In genomic region chr15:73927003-73927475, GRCh38 we compare ENCODE assay signal across 7 cellular contexts. TPM values are rescaled to one million over a fixed set of nuclear protein-coding genes. Genes with fewer than 3 reads are reported as not detected.
DNase-seq lines count a peak whose midpoint lies in the region; ATAC-seq and TF ChIP-seq lines count a peak whose summit lies in the region.

No MANE protein-coding gene starts in this region.

- no peaks in the 10 kb centered on the region for H3K27me3 ChIP-seq in SJCRH30

- no peaks in the 10 kb centered on the region for H3K9me3 Mint-ChIP-seq in immature natural killer cell

- CTCF ChIA-PET in HEK293 (lab: Yijun Ruan, JAX): interaction anchor here (0.6 to 3.6 kb wide), 17 partner anchors 9 to 1127 kb away, joined by 3 to 39 read pairs (median 6); partner anchors contain the start of gene TBC1D21

- DNase-seq in SJCRH30: peak; percentile 49 to 56
- no peak for DNase-seq in astrocyte of the spinal cord (ENCODE audit: low read depth, low spot score)
- peak; percentile 13 to 41 (median 19) for DNase-seq in immature natural killer cell
- peak; percentile 61 for DNase-seq in stimulated activated CD4-positive, alpha-beta T cell treated with anti-CD3 and anti-CD28 coated beads, Interleukin-15, amount 100 ng/mL, for 24 hours
- DNase-seq in LoVo (ENCODE audit: low spot score): no peak

- peaks cover 27% of the 10 kb centered on the region for H3K4me1 ChIP-seq in HEK293 (ENCODE audit: control insufficient read depth, insufficient read depth, low read length)
- peaks cover 39% of the 10 kb centered on the region for H3K4me1 ChIP-seq in SJCRH30

- H3K27me3 Mint-ChIP-seq in immature natural killer cell (ENCODE audit: low read depth in 3 of 3): peaks cover 11 to 17% (median 12%) of the 10 kb centered on the region in 3 donors

- TF ChIP-seq CTCF in HEK293 (tag by site-specific recombination; IDR thresholded peaks at IDR 0.05) (no peak), astrocyte of the spinal cord (IDR thresholded peaks at IDR 0.05; ENCODE audit: low read depth, low read length) (no peak)

- no peak overlapping the region for H3K27ac Mint-ChIP-seq in immature natural killer cell

- H3K4me1 Mint-ChIP-seq in immature natural killer cell: peaks cover 6 to 17% of the 10 kb centered on the region in 2 donors

- H3K36me3 ChIP-seq in HEK293 (ENCODE audit: control insufficient read depth in 2 of 2, insufficient read depth in 1 of 2, low read length in 2 of 2) (no peaks in the 10 kb centered on the region), SJCRH30 (no peaks in the 10 kb centered on the region)

- peak overlapping the region in 3 of 5 donors; percentile 32 to 62 (median 46) for H3K4me3 Mint-ChIP-seq in immature natural killer cell

- H3K27ac ChIP-seq in HEK293 (ENCODE audit: extremely low read depth, low read depth, low read length) (peak overlapping the region; percentile 75; the same call in 1 of the 2 replicates), SJCRH30 (peak overlapping the region; percentile 44; the same call in 1 of the 2 replicates)

- H3K4me3 ChIP-seq in HEK293 (ENCODE audit: low read depth, low read length) (peak overlapping the region; percentile 49), SJCRH30 (peak overlapping the region; percentile 76), astrocyte of the spinal cord (ENCODE audit: low read depth, low read length) (peak overlapping the region; percentile 78)

- POLR2A ChIA-PET in HEK293 (lab: Yijun Ruan, JAX): interaction anchor here (0.7 to 2.6 kb wide), 4 partner anchors 12 to 67 kb away, joined by 4 to 17 read pairs (median 6); partner anchors contain the start of gene PML

- in situ Hi-C loops in astrocyte of the spinal cord (cut with HindIII; ENCODE audit: low sequenced_read_pairs): no loop called here

- no peak for ATAC-seq in HG03469 (IDR thresholded peaks at IDR 0.05; ENCODE audit: unreplicated experiment)

- no peaks in the 10 kb centered on the region for H3K36me3 Mint-ChIP-seq in immature natural killer cell

- no peaks in the 10 kb centered on the region for H3K9me3 ChIP-seq in HEK293 (ENCODE audit: control insufficient read depth, insufficient read depth, low read depth, low read length)
- no peaks in the 10 kb centered on the region for H3K9me3 ChIP-seq in SJCRH30 (replicated peaks)

TF ChIP-seq in HEK293, 187 proteins besides CTCF, POLR2A, EP300 and RAD21 (continues in another document):
- TF ChIP-seq ZFP37 (tag by site-specific recombination; IDR thresholded peaks at IDR 0.05) (no peak), ZNF544 (tag by site-specific recombination; IDR thresholded peaks at IDR 0.05) (no peak), ZSCAN16 (tag by site-specific recombination; IDR thresholded peaks at IDR 0.05) (no peak), ZNF18 (tag by site-specific recombination; IDR thresholded peaks at IDR 0.05) (no peak), ZNF223 (tag by site-specific recombination; IDR thresholded peaks at IDR 0.05) (no peak), ZNF248 (tag by site-specific recombination; IDR thresholded peaks at IDR 0.05) (no peak), ZNF274 (IDR thresholded peaks at IDR 0.05; ENCODE audit: low read length) (no peak), ZNF274 (tag by site-specific recombination; IDR thresholded peaks at IDR 0.05; ENCODE audit: borderline replicate concordance) (no peak), ZSCAN4 (tag by site-specific recombination; IDR thresholded peaks at IDR 0.05) (no peak), ZBTB8A (tag by site-specific recombination; IDR thresholded peaks at IDR 0.05) (no peak), ZNF23 (tag by site-specific recombination; IDR thresholded peaks at IDR 0.05; ENCODE audit: borderline replicate concordance) (no peak), ZNF26 (tag by site-specific recombination; IDR thresholded peaks at IDR 0.05) (no peak), TRIM28 (IDR thresholded peaks at IDR 0.05; ENCODE audit: borderline replicate concordance, low read length) (no peak), ZNF561 (tag by site-specific recombination; IDR thresholded peaks at IDR 0.05; ENCODE audit: borderline replicate concordance) (peak; percentile 96), HOXA7 (CRISPR knock-in tag; IDR thresholded peaks at IDR 0.05; ENCODE audit: borderline replicate concordance) (no peak), KLF8 (tag by site-specific recombination; IDR thresholded peaks at IDR 0.05) (0 out of 2 replicates have a peak, but pooled peaks have one; percentile 6), ZNF292 (tag by site-specific recombination; IDR thresholded peaks at IDR 0.05; ENCODE audit: borderline replicate concordance, low read depth) (no peak), ZFP69B (tag by site-specific recombination; IDR thresholded peaks at IDR 0.05) (no peak; the same call in 1 of the 2 replicates), ZNF510 (tag by site-specific recombination; IDR thresholded peaks at IDR 0.05; ENCODE audit: insufficient replicate concordance) (no peak), ZBTB44 (tag by site-specific recombination; IDR thresholded peaks at IDR 0.05) (no peak), ZNF416 (tag by site-specific recombination; IDR thresholded peaks at IDR 0.05) (no peak), ZNF37A (tag by site-specific recombination; IDR thresholded peaks at IDR 0.05) (no peak), ZNF747 (tag by site-specific recombination; IDR thresholded peaks at IDR 0.05) (no peak), ZNF354C (tag by site-specific recombination; IDR thresholded peaks at IDR 0.05; ENCODE audit: borderline replicate concordance, low read depth) (no peak), ZNF692 (tag by site-specific recombination; IDR thresholded peaks at IDR 0.05) (no peak), SP7 (tag by site-specific recombination; IDR thresholded peaks at IDR 0.05) (no peak), ZNF560 (tag by site-specific recombination; IDR thresholded peaks at IDR 0.05; ENCODE audit: borderline replicate concordance) (no peak), ZNF701 (tag by site-specific recombination; IDR thresholded peaks at IDR 0.05) (no peak)

RNA-seq across cellular contexts. Expression of gene LOXL1, which starts 0.8 kb away (rescaled TPM):
- 31.3 and 33.3 TPM in 2 replicates for total RNA-seq in SJCRH30 (2014; rRNA removed; shearing (Covaris generic))
- polyA plus RNA-seq in immature natural killer cell: 1 to 10 TPM in 1 of 3 donors, under 1 TPM in 1, not detected in 1; 0.98 to 1.1 TPM

RNA-seq across cellular contexts. Expression of gene TBC1D21, which starts 53.7 kb away (rescaled TPM):
- total RNA-seq in SJCRH30 (2014; rRNA removed; shearing (Covaris generic)): not detected in 2 replicates
- not detected for polyA plus RNA-seq in immature natural killer cell

Comparison
In these comparisons a context has a peak if more than half of its experiments do, and no peak if none do; other contexts are left out.
1. DNase-seq: peak in SJCRH30 (2 of 2), immature natural killer cell (3 of 3) and stimulated activated CD4-positive, alpha-beta T cell treated with anti-CD3 and anti-CD28 coated beads, Interleukin-15, amount 100 ng/mL, for 24 hours (single experiment); none in astrocyte of the spinal cord (single experiment) and LoVo (single experiment).
2. Peak in every context shown above with its lines, with median percentiles within 50 percentile points of each other: H3K4me3 ChIP-seq.